ENCODE assay signal across 9 cellular contexts in the genomic region with DNA sequence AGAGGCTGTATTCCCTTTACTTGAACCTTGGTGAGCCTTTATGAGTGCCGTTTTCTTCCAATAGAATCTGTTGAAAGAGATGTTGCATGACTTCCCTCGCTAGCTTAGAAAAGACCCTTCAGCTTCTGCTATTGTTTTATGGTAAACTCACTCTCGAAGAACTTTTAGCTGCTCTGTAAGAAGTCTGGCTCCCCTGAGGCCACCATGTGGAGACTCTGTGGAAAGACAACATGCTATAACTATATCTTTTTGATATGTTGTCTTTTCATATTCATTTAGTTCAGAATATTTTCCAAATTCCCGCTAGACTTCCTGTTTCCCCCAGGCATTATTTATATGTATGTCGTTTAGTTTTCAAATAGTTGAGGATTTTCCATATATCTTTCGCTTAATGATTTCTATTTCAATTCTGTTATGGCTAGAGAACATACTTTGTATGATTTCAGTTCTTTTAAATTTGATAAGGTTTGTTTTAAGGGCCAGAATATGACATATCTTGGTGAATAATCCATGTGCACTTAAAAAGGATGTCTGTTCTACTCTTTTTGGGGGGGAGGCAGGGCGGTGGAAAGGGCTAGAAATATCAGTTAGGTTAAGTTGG.
DNase-seq lines count a peak whose midpoint lies in the region; TF ChIP-seq lines count a peak whose summit lies in the region.
"Had no signal": no experiment of that assay in that cellular context is flagged by ENCODE, and none has a peak within 500 bp of the region (broad histone marks: within the 10 kb centered on the region; RNA-seq: fewer than 3 reads in every experiment).

No MANE protein-coding gene starts in this region.

- no peaks in the 10 kb centered on the region for H3K9me3 ChIP-seq in Loucy (ENCODE audit: insufficient read depth, low read depth, low read length)

- H3K36me3 ChIP-seq in Loucy (ENCODE audit: insufficient read depth, low read length) = no peaks in the 10 kb centered on the region

- H3K79me2 ChIP-seq in Loucy (ENCODE audit: insufficient read depth, low read length) = peaks cover 28% of the 10 kb centered on the region

- DNase-seq in activated gamma-delta T cell treated with Interleukin-2 at 50 U/mL for 16 hours = peak; percentile 16
- no peak for DNase-seq in activated gamma-delta T cell (lab: John Stamatoyannopoulos, UW)
- DNase-seq in activated CD4-positive, alpha-beta T cell treated with anti-CD3 and anti-CD28 coated beads, Interleukin-2, amount 10 ng/mL, durations not matched to agents 7 days and 5 days = peak; percentile 45
- peak; percentile 39 for DNase-seq in foreskin melanocyte
- DNase-seq in renal cortical epithelial cell (ENCODE audit: low read depth) = peak; percentile 32
- DNase-seq in NCI-H128 (lab: John Stamatoyannopoulos, UW; ENCODE audit: unreplicated experiment) = no peak
- DNase-seq in UCSD-AML1 (lab: John Stamatoyannopoulos, UW; ENCODE audit: unreplicated experiment) = no peak

- H3K4me1 Mint-ChIP-seq in activated CD4-positive, alpha-beta T cell treated with anti-CD3 and anti-CD28 coated beads, Interleukin-2, amount 10 ng/mL, durations not matched to agents 7 days and 5 days = peaks cover 24% of the 10 kb centered on the region

- peaks cover 9% of the 10 kb centered on the region for H4K20me1 ChIP-seq in Loucy (ENCODE audit: insufficient read depth, low read length, poor library complexity, severe bottlenecking)

- H3F3A ChIP-seq in Loucy (ENCODE audit: low read depth) = no peaks in the 10 kb centered on the region

- H3K4me1 ChIP-seq in Loucy (ENCODE audit: insufficient read depth, low read length, poor library complexity, severe bottlenecking) = peaks cover 5% of the 10 kb centered on the region

- peaks cover 3% of the 10 kb centered on the region for H3K9me3 Mint-ChIP-seq in activated CD4-positive, alpha-beta T cell treated with anti-CD3 and anti-CD28 coated beads, Interleukin-2, amount 10 ng/mL, durations not matched to agents 7 days and 5 days
- H3K9me3 Mint-ChIP-seq: dendritic cell treated with granulocyte-macrophage colony-stimulating factor and Interleukin-4, amounts not matched to agents 40 ng/mL and 50 ng/mL, for 4 days had no signal

- no peak overlapping the region for H3K4me3 Mint-ChIP-seq in activated CD4-positive, alpha-beta T cell treated with anti-CD3 and anti-CD28 coated beads, Interleukin-2, amount 10 ng/mL, durations not matched to agents 7 days and 5 days
- H3K4me3 Mint-ChIP-seq: dendritic cell treated with granulocyte-macrophage colony-stimulating factor and Interleukin-4, amounts not matched to agents 40 ng/mL and 50 ng/mL, for 4 days had no signal

- no peaks in the 10 kb centered on the region for H3K9me2 ChIP-seq in Loucy (replicated peaks; ENCODE audit: low read depth, low read length)

- CTCF ChIA-PET in activated CD4-positive, alpha-beta T cell treated with anti-CD3 and anti-CD28 coated beads, Interleukin-2, amount 10 ng/mL, durations not matched to agents 7 days and 5 days (lab: Charles Lee) = interaction anchor here (1.0 to 1.5 kb wide), 3 partner anchors 15 to 71 kb away, joined by 3 to 4 read pairs (median 4); no protein-coding TSS in a partner anchor

- H3K4me2 ChIP-seq in Loucy (ENCODE audit: low read depth, low read length, poor library complexity, severe bottlenecking) = no peak overlapping the region

- peaks cover 13% of the 10 kb centered on the region for H3K36me3 Mint-ChIP-seq in activated CD4-positive, alpha-beta T cell treated with anti-CD3 and anti-CD28 coated beads, Interleukin-2, amount 10 ng/mL, durations not matched to agents 7 days and 5 days (ENCODE audit: low read depth)

- H3K27me3 ChIP-seq in Loucy (ENCODE audit: insufficient read depth, low read length, poor library complexity, severe bottlenecking) = no peaks in the 10 kb centered on the region

- H3K4me3 ChIP-seq in Loucy (ENCODE audit: low read length, poor library complexity, severe bottlenecking) = no peak overlapping the region

- no peak overlapping the region for H3K9ac ChIP-seq in Loucy (ENCODE audit: low read depth, low read length, poor library complexity, severe bottlenecking)

- no peak overlapping the region for H3K27ac Mint-ChIP-seq in activated CD4-positive, alpha-beta T cell treated with anti-CD3 and anti-CD28 coated beads, Interleukin-2, amount 10 ng/mL, durations not matched to agents 7 days and 5 days
- H3K27ac Mint-ChIP-seq: dendritic cell treated with granulocyte-macrophage colony-stimulating factor and Interleukin-4, amounts not matched to agents 40 ng/mL and 50 ng/mL, for 4 days had no signal

- no peak overlapping the region for H2AFZ ChIP-seq in Loucy (ENCODE audit: low read length)

- no peaks in the 10 kb centered on the region for H3K27me3 Mint-ChIP-seq in activated CD4-positive, alpha-beta T cell treated with anti-CD3 and anti-CD28 coated beads, Interleukin-2, amount 10 ng/mL, durations not matched to agents 7 days and 5 days
- H3K27me3 Mint-ChIP-seq: dendritic cell treated with granulocyte-macrophage colony-stimulating factor and Interleukin-4, amounts not matched to agents 40 ng/mL and 50 ng/mL, for 4 days had no signal

- peak; percentile 88 for TF ChIP-seq CTCF in Loucy (conservative IDR thresholded peaks at IDR 0.05; ENCODE audit: low read length)

- POLR2A ChIA-PET in activated CD4-positive, alpha-beta T cell treated with anti-CD3 and anti-CD28 coated beads, Interleukin-2, amount 10 ng/mL, durations not matched to agents 7 days and 5 days (lab: Charles Lee) = no interaction called here

Comparison
In these comparisons a context has a peak if more than half of its experiments do, and no peak if none do; other contexts are left out.
1. DNase-seq: peak in activated gamma-delta T cell treated with Interleukin-2 at 50 U/mL for 16 hours (single experiment), activated CD4-positive, alpha-beta T cell treated with anti-CD3 and anti-CD28 coated beads, Interleukin-2, amount 10 ng/mL, durations not matched to agents 7 days and 5 days (single experiment), foreskin melanocyte (single experiment) and renal cortical epithelial cell (single experiment); none in activated gamma-delta T cell (single experiment), NCI-H128 (single experiment) and UCSD-AML1 (single experiment).